1 cellular context compared by ENCODE assay signal in the genomic region with DNA sequence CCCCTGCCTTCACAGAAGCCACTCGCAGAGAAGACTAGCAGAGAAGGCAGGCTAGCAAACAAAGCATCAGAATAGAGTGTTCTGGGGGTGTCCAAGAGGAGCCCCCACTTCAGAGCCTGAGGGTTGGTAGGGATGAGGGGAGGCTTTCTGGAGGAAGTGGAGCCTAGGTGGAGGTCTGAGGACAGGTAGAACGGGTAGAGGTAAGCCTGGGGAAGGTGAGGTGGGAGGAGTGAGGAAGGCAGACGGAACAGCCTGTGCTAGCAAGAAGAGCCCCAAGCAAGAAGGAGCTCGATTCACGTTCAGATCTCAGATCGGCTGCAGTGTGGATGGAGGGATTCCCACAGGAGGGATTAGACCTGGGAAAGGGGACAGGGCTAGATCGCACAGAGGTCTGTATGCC.
TF ChIP-seq lines count a peak whose summit lies in the region.

No MANE protein-coding gene starts in this region.

TF ChIP-seq in GM23338, 12 proteins besides CTCF, POLR2A, EP300 and RAD21 (continued from another document):
- TF ChIP-seq, protein P1, sequence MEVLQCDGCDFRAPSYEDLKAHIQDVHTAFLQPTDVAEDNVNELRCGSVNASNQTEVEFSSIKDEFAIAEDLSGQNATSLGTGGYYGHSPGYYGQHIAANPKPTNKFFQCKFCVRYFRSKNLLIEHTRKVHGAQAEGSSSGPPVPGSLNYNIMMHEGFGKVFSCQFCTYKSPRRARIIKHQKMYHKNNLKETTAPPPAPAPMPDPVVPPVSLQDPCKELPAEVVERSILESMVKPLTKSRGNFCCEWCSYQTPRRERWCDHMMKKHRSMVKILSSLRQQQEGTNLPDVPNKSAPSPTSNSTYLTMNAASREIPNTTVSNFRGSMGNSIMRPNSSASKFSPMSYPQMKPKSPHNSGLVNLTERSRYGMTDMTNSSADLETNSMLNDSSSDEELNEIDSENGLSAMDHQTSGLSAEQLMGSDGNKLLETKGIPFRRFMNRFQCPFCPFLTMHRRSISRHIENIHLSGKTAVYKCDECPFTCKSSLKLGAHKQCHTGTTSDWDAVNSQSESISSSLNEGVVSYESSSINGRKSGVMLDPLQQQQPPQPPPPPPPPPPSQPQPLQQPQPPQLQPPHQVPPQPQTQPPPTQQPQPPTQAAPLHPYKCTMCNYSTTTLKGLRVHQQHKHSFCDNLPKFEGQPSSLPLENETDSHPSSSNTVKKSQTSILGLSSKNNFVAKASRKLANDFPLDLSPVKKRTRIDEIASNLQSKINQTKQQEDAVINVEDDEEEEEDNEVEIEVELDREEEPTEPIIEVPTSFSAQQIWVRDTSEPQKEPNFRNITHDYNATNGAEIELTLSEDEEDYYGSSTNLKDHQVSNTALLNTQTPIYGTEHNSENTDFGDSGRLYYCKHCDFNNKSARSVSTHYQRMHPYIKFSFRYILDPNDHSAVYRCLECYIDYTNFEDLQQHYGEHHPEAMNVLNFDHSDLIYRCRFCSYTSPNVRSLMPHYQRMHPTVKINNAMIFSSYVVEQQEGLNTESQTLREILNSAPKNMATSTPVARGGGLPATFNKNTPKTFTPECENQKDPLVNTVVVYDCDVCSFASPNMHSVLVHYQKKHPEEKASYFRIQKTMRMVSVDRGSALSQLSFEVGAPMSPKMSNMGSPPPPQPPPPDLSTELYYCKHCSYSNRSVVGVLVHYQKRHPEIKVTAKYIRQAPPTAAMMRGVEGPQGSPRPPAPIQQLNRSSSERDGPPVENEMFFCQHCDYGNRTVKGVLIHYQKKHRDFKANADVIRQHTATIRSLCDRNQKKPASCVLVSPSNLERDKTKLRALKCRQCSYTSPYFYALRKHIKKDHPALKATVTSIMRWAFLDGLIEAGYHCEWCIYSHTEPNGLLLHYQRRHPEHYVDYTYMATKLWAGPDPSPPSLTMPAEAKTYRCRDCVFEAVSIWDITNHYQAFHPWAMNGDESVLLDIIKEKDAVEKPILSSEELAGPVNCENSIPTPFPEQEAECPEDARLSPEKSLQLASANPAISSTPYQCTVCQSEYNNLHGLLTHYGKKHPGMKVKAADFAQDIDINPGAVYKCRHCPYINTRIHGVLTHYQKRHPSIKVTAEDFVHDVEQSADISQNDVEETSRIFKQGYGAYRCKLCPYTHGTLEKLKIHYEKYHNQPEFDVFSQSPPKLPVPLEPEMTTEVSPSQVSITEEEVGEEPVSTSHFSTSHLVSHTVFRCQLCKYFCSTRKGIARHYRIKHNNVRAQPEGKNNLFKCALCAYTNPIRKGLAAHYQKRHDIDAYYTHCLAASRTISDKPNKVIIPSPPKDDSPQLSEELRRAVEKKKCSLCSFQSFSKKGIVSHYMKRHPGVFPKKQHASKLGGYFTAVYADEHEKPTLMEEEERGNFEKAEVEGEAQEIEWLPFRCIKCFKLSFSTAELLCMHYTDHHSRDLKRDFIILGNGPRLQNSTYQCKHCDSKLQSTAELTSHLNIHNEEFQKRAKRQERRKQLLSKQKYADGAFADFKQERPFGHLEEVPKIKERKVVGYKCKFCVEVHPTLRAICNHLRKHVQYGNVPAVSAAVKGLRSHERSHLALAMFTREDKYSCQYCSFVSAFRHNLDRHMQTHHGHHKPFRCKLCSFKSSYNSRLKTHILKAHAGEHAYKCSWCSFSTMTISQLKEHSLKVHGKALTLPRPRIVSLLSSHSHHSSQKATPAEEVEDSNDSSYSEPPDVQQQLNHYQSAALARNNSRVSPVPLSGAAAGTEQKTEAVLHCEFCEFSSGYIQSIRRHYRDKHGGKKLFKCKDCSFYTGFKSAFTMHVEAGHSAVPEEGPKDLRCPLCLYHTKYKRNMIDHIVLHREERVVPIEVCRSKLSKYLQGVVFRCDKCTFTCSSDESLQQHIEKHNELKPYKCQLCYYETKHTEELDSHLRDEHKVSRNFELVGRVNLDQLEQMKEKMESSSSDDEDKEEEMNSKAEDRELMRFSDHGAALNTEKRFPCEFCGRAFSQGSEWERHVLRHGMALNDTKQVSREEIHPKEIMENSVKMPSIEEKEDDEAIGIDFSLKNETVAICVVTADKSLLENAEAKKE (CRISPR knock-in tag; IDR thresholded peaks at IDR 0.05): no peak
- TF ChIP-seq JUNB (IDR thresholded peaks at IDR 0.05; ENCODE audit: unreplicated experiment): no peak
- TF ChIP-seq POLR2AphosphoS5 (IDR thresholded peaks at IDR 0.05; ENCODE audit: low read depth): no peak
- TF ChIP-seq, protein P2, sequence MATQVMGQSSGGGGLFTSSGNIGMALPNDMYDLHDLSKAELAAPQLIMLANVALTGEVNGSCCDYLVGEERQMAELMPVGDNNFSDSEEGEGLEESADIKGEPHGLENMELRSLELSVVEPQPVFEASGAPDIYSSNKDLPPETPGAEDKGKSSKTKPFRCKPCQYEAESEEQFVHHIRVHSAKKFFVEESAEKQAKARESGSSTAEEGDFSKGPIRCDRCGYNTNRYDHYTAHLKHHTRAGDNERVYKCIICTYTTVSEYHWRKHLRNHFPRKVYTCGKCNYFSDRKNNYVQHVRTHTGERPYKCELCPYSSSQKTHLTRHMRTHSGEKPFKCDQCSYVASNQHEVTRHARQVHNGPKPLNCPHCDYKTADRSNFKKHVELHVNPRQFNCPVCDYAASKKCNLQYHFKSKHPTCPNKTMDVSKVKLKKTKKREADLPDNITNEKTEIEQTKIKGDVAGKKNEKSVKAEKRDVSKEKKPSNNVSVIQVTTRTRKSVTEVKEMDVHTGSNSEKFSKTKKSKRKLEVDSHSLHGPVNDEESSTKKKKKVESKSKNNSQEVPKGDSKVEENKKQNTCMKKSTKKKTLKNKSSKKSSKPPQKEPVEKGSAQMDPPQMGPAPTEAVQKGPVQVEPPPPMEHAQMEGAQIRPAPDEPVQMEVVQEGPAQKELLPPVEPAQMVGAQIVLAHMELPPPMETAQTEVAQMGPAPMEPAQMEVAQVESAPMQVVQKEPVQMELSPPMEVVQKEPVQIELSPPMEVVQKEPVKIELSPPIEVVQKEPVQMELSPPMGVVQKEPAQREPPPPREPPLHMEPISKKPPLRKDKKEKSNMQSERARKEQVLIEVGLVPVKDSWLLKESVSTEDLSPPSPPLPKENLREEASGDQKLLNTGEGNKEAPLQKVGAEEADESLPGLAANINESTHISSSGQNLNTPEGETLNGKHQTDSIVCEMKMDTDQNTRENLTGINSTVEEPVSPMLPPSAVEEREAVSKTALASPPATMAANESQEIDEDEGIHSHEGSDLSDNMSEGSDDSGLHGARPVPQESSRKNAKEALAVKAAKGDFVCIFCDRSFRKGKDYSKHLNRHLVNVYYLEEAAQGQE (IDR thresholded peaks at IDR 0.05; ENCODE audit: unreplicated experiment): no peak
